Comparison of ENCODE assay signal across 31 cellular contexts in genomic region chr2:16684676-16685339, GRCh38.
"Had no signal": no experiment of that assay in that cellular context is flagged by ENCODE, and none has a peak within 500 bp of the region (broad histone marks: within the 10 kb centered on the region; RNA-seq: fewer than 3 reads in every experiment).

No MANE protein-coding gene starts in this region.

- H3K36me3 Mint-ChIP-seq: activated naive CD4-positive, alpha-beta T cell treated with anti-CD3 and anti-CD28 coated beads, Interleukin-2, amount 50 U/mL, for 24 hours; activated naive CD8-positive, alpha-beta T cell treated with anti-CD3 and anti-CD28 coated beads for 36 hours had no signal

- H3K27me3 ChIP-seq: adrenal gland, body of pancreas, esophagus muscularis mucosa, foreskin keratinocyte, gastrocnemius medialis had no signal

- H3K4me3 ChIP-seq: adrenal gland, body of pancreas, esophagus muscularis mucosa, gastrocnemius medialis had no signal

- H3K36me3 ChIP-seq: adrenal gland, esophagus muscularis mucosa, gastrocnemius medialis had no signal

- H3K4me3 Mint-ChIP-seq: activated CD4-positive, alpha-beta T cell treated with anti-CD3 and anti-CD28 coated beads, Interleukin-2, amount 10 ng/mL, durations not matched to agents 7 days and 5 days; activated CD8-positive, alpha-beta T cell treated with anti-CD3 and anti-CD28 coated beads for 36 hours; activated naive CD4-positive, alpha-beta T cell treated with anti-CD3 and anti-CD28 coated beads for 36 hours; activated naive CD4-positive, alpha-beta T cell treated with anti-CD3 and anti-CD28 coated beads, Interleukin-2, amount 50 U/mL, for 24 hours; activated naive CD8-positive, alpha-beta T cell treated with anti-CD3 and anti-CD28 coated beads for 36 hours; activated naive CD8-positive, alpha-beta T cell treated with anti-CD3 and anti-CD28 coated beads, Interleukin-2, amount 50 U/mL, for 24 hours; activated T-helper 1 cell treated with anti-CD3 and anti-CD28 coated beads, Interleukin-12 subunit alpha, Interleukin-12 subunit beta, Interleukin-2, Interleukin-4 antibody, amounts not matched to agents 30 ng/mL and 10 ng/mL and 1 ng/mL, durations not matched to agents 14 hours and 24 hours and 36 hours; effector memory CD8-positive, alpha-beta T cell; T-helper 17 cell had no signal

- H3K9me3 ChIP-seq: adrenal gland, body of pancreas, esophagus muscularis mucosa, gastrocnemius medialis had no signal

- H3K27ac ChIP-seq: adrenal gland, body of pancreas, esophagus muscularis mucosa, foreskin keratinocyte, gastrocnemius medialis had no signal

- H3K9me3 Mint-ChIP-seq: activated CD4-positive, alpha-beta T cell treated with anti-CD3 and anti-CD28 coated beads, Interleukin-2, amount 10 ng/mL, durations not matched to agents 7 days and 5 days; activated CD8-positive, alpha-beta T cell treated with anti-CD3 and anti-CD28 coated beads for 36 hours; activated naive CD4-positive, alpha-beta T cell treated with anti-CD3 and anti-CD28 coated beads for 36 hours; activated naive CD4-positive, alpha-beta T cell treated with anti-CD3 and anti-CD28 coated beads, Interleukin-2, amount 50 U/mL, for 24 hours; activated naive CD8-positive, alpha-beta T cell treated with anti-CD3 and anti-CD28 coated beads for 36 hours; activated naive CD8-positive, alpha-beta T cell treated with anti-CD3 and anti-CD28 coated beads, Interleukin-2, amount 50 U/mL, for 24 hours; activated T-helper 1 cell treated with anti-CD3 and anti-CD28 coated beads, Interleukin-12 subunit alpha, Interleukin-12 subunit beta, Interleukin-2, Interleukin-4 antibody, amounts not matched to agents 30 ng/mL and 10 ng/mL and 1 ng/mL, durations not matched to agents 14 hours and 24 hours and 36 hours; activated T-helper 2 cell treated with anti-CD3 and anti-CD28 coated beads, Interferon-gamma antibody, Interleukin-2, Interleukin-4, amounts not matched to agents 10 μg/mL and 5 μg/mL and 100 μg/mL, durations not matched to agents 14 hours and 24 hours and 36 hours; effector memory CD8-positive, alpha-beta T cell had no signal

- H3K27ac Mint-ChIP-seq: activated CD4-positive, alpha-beta T cell treated with anti-CD3 and anti-CD28 coated beads, Interleukin-2, amount 10 ng/mL, durations not matched to agents 7 days and 5 days; activated CD8-positive, alpha-beta T cell treated with anti-CD3 and anti-CD28 coated beads for 36 hours; activated naive CD4-positive, alpha-beta T cell treated with anti-CD3 and anti-CD28 coated beads for 36 hours; activated naive CD4-positive, alpha-beta T cell treated with anti-CD3 and anti-CD28 coated beads, Interleukin-2, amount 50 U/mL, for 24 hours; activated naive CD8-positive, alpha-beta T cell treated with anti-CD3 and anti-CD28 coated beads for 36 hours; activated naive CD8-positive, alpha-beta T cell treated with anti-CD3 and anti-CD28 coated beads, Interleukin-2, amount 50 U/mL, for 24 hours; activated T-helper 1 cell treated with anti-CD3 and anti-CD28 coated beads, Interleukin-12 subunit alpha, Interleukin-12 subunit beta, Interleukin-2, Interleukin-4 antibody, amounts not matched to agents 30 ng/mL and 10 ng/mL and 1 ng/mL, durations not matched to agents 14 hours and 24 hours and 36 hours; activated T-helper 2 cell treated with anti-CD3 and anti-CD28 coated beads, Interferon-gamma antibody, Interleukin-2, Interleukin-4, amounts not matched to agents 10 μg/mL and 5 μg/mL and 100 μg/mL, durations not matched to agents 14 hours and 24 hours and 36 hours; effector memory CD8-positive, alpha-beta T cell; T-helper 17 cell had no signal

- ATAC-seq: activated CD8-positive, alpha-beta T cell treated with anti-CD3 and anti-CD28 coated beads for 36 hours; activated naive CD8-positive, alpha-beta T cell treated with anti-CD3 and anti-CD28 coated beads, Interleukin-2, amount 50 U/mL, for 24 hours; body of pancreas; effector memory CD8-positive, alpha-beta T cell; foreskin keratinocyte; gastrocnemius medialis; T-helper 17 cell had no signal

- H3K4me1 ChIP-seq: adrenal gland, body of pancreas, esophagus muscularis mucosa, foreskin keratinocyte, gastrocnemius medialis had no signal

- H3K4me1 Mint-ChIP-seq: activated CD4-positive, alpha-beta T cell treated with anti-CD3 and anti-CD28 coated beads, Interleukin-2, amount 10 ng/mL, durations not matched to agents 7 days and 5 days; activated naive CD4-positive, alpha-beta T cell treated with anti-CD3 and anti-CD28 coated beads, Interleukin-2, amount 50 U/mL, for 24 hours; activated naive CD8-positive, alpha-beta T cell treated with anti-CD3 and anti-CD28 coated beads for 36 hours had no signal

- DNase-seq: activated CD4-positive, alpha-beta T cell treated with anti-CD3 and anti-CD28 coated beads for 1 hour; activated CD4-positive, alpha-beta T cell treated with anti-CD3 and anti-CD28 coated beads for 4 hours; activated CD4-positive, alpha-beta T cell treated with anti-CD3 and anti-CD28 coated beads, Interleukin-2, amount 10 ng/mL, durations not matched to agents 7 days and 5 days; activated CD4-positive, alpha-beta T cell treated with anti-CD3 and anti-CD28 coated beads, Interleukin-2, amount 50 U/mL, for 4 hours; activated CD4-positive, CD25-positive, alpha-beta regulatory T cell; activated CD8-positive, alpha-beta memory T cell treated with anti-CD3 and anti-CD28 coated beads for 24 hours; activated CD8-positive, alpha-beta T cell treated with anti-CD3 and anti-CD28 coated beads for 36 hours; activated effector memory CD4-positive, alpha-beta T cell treated with anti-CD3 and anti-CD28 coated beads, Interleukin-2, amount 50 U/mL, for 16 hours; activated naive CD4-positive, alpha-beta T cell treated with anti-CD3 and anti-CD28 coated beads for 36 hours; activated naive CD8-positive, alpha-beta T cell treated with anti-CD3 and anti-CD28 coated beads for 36 hours; activated naive CD8-positive, alpha-beta T cell treated with anti-CD3 and anti-CD28 coated beads, Interleukin-2, amount 50 U/mL, for 24 hours; activated T-cell treated with anti-CD3 and anti-CD28 coated beads, Interleukin-2, amount 50 U/mL, for 1 hour; activated T-cell treated with anti-CD3 and anti-CD28 coated beads, Interleukin-2, amount 50 U/mL, for 48 hours; adrenal gland; amygdala; aorta; body of pancreas; caudate nucleus; cortex of kidney; dermis blood vessel endothelial cell; effector CD4-positive, alpha-beta T cell; effector memory CD8-positive, alpha-beta T cell; erythroblast; foreskin keratinocyte; gastrocnemius medialis; T-helper 1 cell; T-helper 17 cell had no signal
